10 cellular contexts compared by ENCODE assay signal in genomic region chr11:9571071-9571765, GRCh38. TPM values are rescaled to one million over a fixed set of nuclear protein-coding genes. Genes with fewer than 3 reads are reported as not detected.
DNase-seq lines count a peak whose midpoint lies in the region; ATAC-seq and TF ChIP-seq lines count a peak whose summit lies in the region.
"Had no signal": no experiment of that assay in that cellular context is flagged by ENCODE, and none has a peak within 500 bp of the region (broad histone marks: within the 10 kb centered on the region; RNA-seq: fewer than 3 reads in every experiment).

No MANE protein-coding gene starts in this region.

- ATAC-seq in GM23338 (no peak), GM18517 (IDR thresholded peaks at IDR 0.05; ENCODE audit: unreplicated experiment) (no peak), HG02623 (IDR thresholded peaks at IDR 0.05; ENCODE audit: unreplicated experiment) (no peak)
- ATAC-seq: GM12878 had no signal

- H3K4me1 ChIP-seq in GM23338 (ENCODE audit: insufficient read depth) (peaks cover 33% of the 10 kb centered on the region), PC-9 (replicated peaks; ENCODE audit: insufficient read depth) (peaks cover 60% of the 10 kb centered on the region), esophagus squamous epithelium (peaks cover 26 to 73% (median 45%) of the 10 kb centered on the region in 3 donors)

- CTCF ChIA-PET in PC-9 (lab: Charles Lee) = interaction anchor here (0.5 kb wide), 1 partner anchor 79 kb away, joined by 4 read pairs; no protein-coding TSS in a partner anchor

- POLR2A ChIA-PET in PC-9 (lab: Charles Lee; ENCODE audit: unreplicated experiment) = interaction anchor here (0.6 to 0.7 kb wide), 2 partner anchors 42 to 155 kb away, joined by 5 to 8 read pairs; no protein-coding TSS in a partner anchor

- H3K4me3 Mint-ChIP-seq in GM23338 (peak overlapping the region; percentile 86; the same call in 2 of the 3 replicates), progenitor cell of endocrine pancreas (ENCODE audit: low read depth) (peak overlapping the region; percentile 75)

- H3K36me3 ChIP-seq in GM23338 (ENCODE audit: insufficient read depth) (peaks cover under 1% of the 10 kb centered on the region; the same call in 1 of the 2 replicates), PC-9 (ENCODE audit: low read depth) (0 out of 2 replicates have a peak, but pooled peaks cover 4% of the 10 kb centered on the region), esophagus squamous epithelium (no peaks in the 10 kb centered on the region)

- no peak for DNase-seq in GM23338 (ENCODE audit: low spot score)
- DNase-seq in PC-9 = no peak
- DNase-seq in esophagus squamous epithelium (lab: John Stamatoyannopoulos, UW) = no peak
- DNase-seq in progenitor cell of endocrine pancreas (ENCODE audit: low spot score, unreplicated experiment) = no peak
- DNase-seq in SKM-1 (lab: John Stamatoyannopoulos, UW; ENCODE audit: unreplicated experiment) = no peak
- no peak for DNase-seq in stimulated activated naive CD4-positive, alpha-beta T cell (lab: John Stamatoyannopoulos, UW)
- DNase-seq: NCI-H524 had no signal

- H4K20me1 ChIP-seq in GM23338 (replicated peaks; ENCODE audit: insufficient read depth) (no peaks in the 10 kb centered on the region), PC-9 (ENCODE audit: insufficient read depth) (no peaks in the 10 kb centered on the region)

- H3K27me3 ChIP-seq in GM23338 (ENCODE audit: insufficient read depth) (no peaks in the 10 kb centered on the region), PC-9 (ENCODE audit: insufficient read depth, low read depth) (no peaks in the 10 kb centered on the region), esophagus squamous epithelium (no peaks in the 10 kb centered on the region)

- H3K4me2 ChIP-seq in GM23338 (peak overlapping the region; percentile 72; the same call in 1 of the 2 replicates), PC-9 (peak overlapping the region; percentile 12; the same call in 1 of the 2 replicates)

- H3K9me3 Mint-ChIP-seq in GM23338 (no peaks in the 10 kb centered on the region), progenitor cell of endocrine pancreas (ENCODE audit: low read depth) (no peaks in the 10 kb centered on the region)

- H3F3A ChIP-seq in GM23338 (replicated peaks; ENCODE audit: low read depth) (no peaks in the 10 kb centered on the region), PC-9 (ENCODE audit: insufficient read depth, low read depth) (peaks cover 50% of the 10 kb centered on the region)

- H3K4me1 Mint-ChIP-seq in GM23338 (peaks cover 41% of the 10 kb centered on the region), progenitor cell of endocrine pancreas (ENCODE audit: low read depth) (peaks cover 51% of the 10 kb centered on the region)

- peaks cover 18% of the 10 kb centered on the region for H3K36me3 Mint-ChIP-seq in GM23338 (ENCODE audit: low read depth)
- H3K36me3 Mint-ChIP-seq in progenitor cell of endocrine pancreas (ENCODE audit: insufficient read depth) = peaks cover 11% of the 10 kb centered on the region

- H3K79me2 ChIP-seq in GM23338 (replicated peaks; ENCODE audit: insufficient read depth) (peaks cover 22% of the 10 kb centered on the region), PC-9 (ENCODE audit: low read depth) (peaks cover 24% of the 10 kb centered on the region)

- no peak for TF ChIP-seq CTCF in GM23338 (conservative IDR thresholded peaks at IDR 0.05; ENCODE audit: low read depth in 2 of 2)
- TF ChIP-seq CTCF in PC-9 (conservative IDR thresholded peaks at IDR 0.05) = no peak
- no peak for TF ChIP-seq CTCF in esophagus squamous epithelium (IDR thresholded peaks at IDR 0.05)
- TF ChIP-seq CTCF in progenitor cell of endocrine pancreas (IDR thresholded peaks at IDR 0.05; ENCODE audit: unreplicated experiment) = no peak

- H3K27ac Mint-ChIP-seq in GM23338 (no peak overlapping the region; the same call in 1 of the 2 replicates), progenitor cell of endocrine pancreas (peak overlapping the region; percentile 99)

- H3K9me3 ChIP-seq in PC-9 (ENCODE audit: insufficient read depth, low read depth) = no peaks in the 10 kb centered on the region
- H3K9me3 ChIP-seq in esophagus squamous epithelium = no peaks in the 10 kb centered on the region

- TF ChIP-seq POLR2A in esophagus squamous epithelium (IDR thresholded peaks at IDR 0.05) = no peak

- H3K4me3 ChIP-seq in GM23338 = no peak overlapping the region
- H3K4me3 ChIP-seq in PC-9 = no peak overlapping the region
- H3K4me3 ChIP-seq in esophagus squamous epithelium = no peak overlapping the region
- H3K4me3 ChIP-seq: GM12878 had no signal

- intact Hi-C loops in PC-9 (cut with micrococcal nuclease; ENCODE audit: unreplicated experiment) = loop anchor here (5.0 kb wide), 1 partner anchor 64 kb away; no protein-coding TSS in a partner anchor
- intact Hi-C loops in esophagus squamous epithelium (cut with DNase I) = no loop called here

- no TSS peak for BruUV-seq in PC-9 (replicated peaks; lab: Mats Ljungman, UMichigan)

- H3K27me3 Mint-ChIP-seq in GM23338 (ENCODE audit: insufficient read depth, low read depth, poor library complexity) (peaks cover 25% of the 10 kb centered on the region), progenitor cell of endocrine pancreas (no peaks in the 10 kb centered on the region)

- no peak overlapping the region for H3K27ac ChIP-seq in GM23338 (ENCODE audit: low read depth)
- peak overlapping the region; percentile 98 for H3K27ac ChIP-seq in PC-9
- peak overlapping the region; percentile 92 to 99 (median 98) for H3K27ac ChIP-seq in esophagus squamous epithelium

- H2AFZ ChIP-seq in GM23338 (no peak overlapping the region), PC-9 (no peak overlapping the region)

- WGBS in esophagus squamous epithelium, 2 donors = 78 to 83% methylated on average over 8 of the region's 8 CpGs

- H3K9me2 ChIP-seq in GM23338 (ENCODE audit: insufficient read depth) = no peaks in the 10 kb centered on the region
- H3K9me2 ChIP-seq in PC-9 (ENCODE audit: insufficient read depth) = no peaks in the 10 kb centered on the region

TF ChIP-seq in GM23338, 12 proteins besides CTCF, POLR2A, EP300 and RAD21 (continues in another document):
- no peak for TF ChIP-seq JUNB (IDR thresholded peaks at IDR 0.05; ENCODE audit: unreplicated experiment)
- TF ChIP-seq CREB1 (CRISPR knock-in tag; IDR thresholded peaks at IDR 0.05; ENCODE audit: low read depth) = no peak
- no peak for TF ChIP-seq NANOG (IDR thresholded peaks at IDR 0.05; ENCODE audit: borderline replicate concordance)
- no peak for TF ChIP-seq POLR2AphosphoS5 (IDR thresholded peaks at IDR 0.05; ENCODE audit: low read depth)
- no peak for TF ChIP-seq ZNF114 (CRISPR knock-in tag; IDR thresholded peaks at IDR 0.05)
- TF ChIP-seq ZNF331 (CRISPR knock-in tag; IDR thresholded peaks at IDR 0.05; ENCODE audit: low read depth) = no peak
- no peak for TF ChIP-seq EZH2 (IDR thresholded peaks at IDR 0.05; ENCODE audit: low read depth, unreplicated experiment)
- no peak for TF ChIP-seq ETS1 (IDR thresholded peaks at IDR 0.05)

RNA-seq across cellular contexts. Expression of gene WEE1, which starts 2.3 kb away (rescaled TPM):
- 144 and 149 TPM in 2 replicates for total RNA-seq in GM23338 (2014; rRNA removed; shearing (Covaris generic))
- 48.9 and 50.7 TPM in 2 replicates for polyA plus RNA-seq in GM23338 (2016; fragmentation: Nextera tagmentation; extraction: Ambion mirVana)
- total RNA-seq in PC-9 (2021) (32.2 and 37.1 TPM in 2 replicates), esophagus squamous epithelium (10 to 100 TPM; 20.1 to 38.7 (median 36.5) TPM), progenitor cell of endocrine pancreas (154 and 179 TPM in 2 replicates)
